8 cellular contexts compared by ENCODE assay signal in the genomic region with DNA sequence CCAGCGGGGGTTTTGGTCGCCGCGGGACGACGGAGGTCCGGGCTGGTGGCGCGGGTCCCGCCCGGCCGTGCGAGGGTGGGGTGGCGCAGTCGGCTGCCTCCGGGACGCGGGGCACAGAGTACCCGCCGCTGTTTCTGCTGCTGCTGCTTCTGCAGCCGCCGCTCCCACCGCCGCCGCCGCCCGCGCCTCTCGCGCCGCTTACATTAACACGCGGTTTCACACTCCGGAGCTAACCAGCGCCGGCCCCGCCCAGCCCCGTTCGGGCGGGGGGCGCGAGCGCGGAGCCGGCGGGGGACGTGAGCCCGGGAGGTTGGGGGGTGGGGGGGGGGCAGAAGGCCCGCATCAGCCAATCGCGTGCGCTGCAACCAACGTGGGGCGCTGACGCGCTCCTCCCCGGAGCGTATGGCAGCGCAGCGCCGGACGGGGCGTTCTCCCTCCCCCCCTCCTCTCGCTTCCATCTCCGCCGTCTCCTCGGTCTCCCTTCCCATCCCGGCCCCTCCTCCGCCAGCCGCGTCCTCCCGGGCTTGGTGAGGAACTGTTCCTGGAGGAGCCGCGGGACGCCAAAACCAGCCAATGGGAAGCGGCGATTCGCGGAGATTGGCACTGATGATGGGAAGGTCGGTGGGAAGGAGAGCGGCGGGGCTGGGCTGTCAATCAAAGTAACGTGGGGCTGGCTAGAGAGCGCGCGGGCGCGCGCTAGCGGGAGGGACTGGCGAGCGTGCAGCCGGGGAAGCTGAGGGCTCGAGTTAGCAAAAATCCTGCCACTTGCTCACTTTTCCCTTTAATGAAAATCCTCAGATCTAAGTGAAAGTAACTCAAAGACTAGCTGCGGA. TPM values are rescaled to one million over a fixed set of nuclear protein-coding genes. Genes with fewer than 3 reads are reported as not detected.
DNase-seq lines count a peak whose midpoint lies in the region; ATAC-seq and TF ChIP-seq lines count a peak whose summit lies in the region.

A gene (minus strand): TSS at position 205 of the 833 bp plus-strand sequence. CDS start 1,307 bp downstream, outside the sequence.

- H3K9me3 Mint-ChIP-seq in endothelial cell (ENCODE audit: unreplicated experiment): no peaks in the 10 kb centered on the region

- peak within 1 kb of the TSS; percentile 69 for H3K4me3 ChIP-seq in BJ (ENCODE audit: low read depth, low read length)

- H3K27me3 ChIP-seq in BJ (ENCODE audit: control insufficient read depth, insufficient read depth, low read length): peaks cover 19% of the 10 kb centered on the region

- TF ChIP-seq CTCF in BJ (IDR thresholded peaks at IDR 0.05; ENCODE audit: insufficient read depth, low read depth, low read length): 0 out of 2 replicates have a peak, but pooled peaks have one; percentile 12
- no peak for TF ChIP-seq CTCF in endothelial cell (IDR thresholded peaks at IDR 0.05; ENCODE audit: unreplicated experiment)

- no peaks in the 10 kb centered on the region for H3K36me3 ChIP-seq in BJ (ENCODE audit: control insufficient read depth, insufficient read depth, low read length)

- H3K4me3 Mint-ChIP-seq in endothelial cell (ENCODE audit: unreplicated experiment): peak within 1 kb of the TSS; percentile 100

- POLR2A ChIA-PET in BJ (lab: Charles Lee): interaction anchor here (0.6 to 0.7 kb wide), 3 partner anchors 156 to 1776 kb away, joined by 3 to 10 read pairs (median 5); no protein-coding TSS in a partner anchor

- H3K36me3 Mint-ChIP-seq in endothelial cell (ENCODE audit: low read depth, unreplicated experiment): peaks cover 4% of the 10 kb centered on the region

- H3K4me1 Mint-ChIP-seq in endothelial cell (ENCODE audit: unreplicated experiment): peaks cover 10% of the 10 kb centered on the region

- peak; percentile 96 for DNase-seq in BJ (ENCODE audit: low read depth)
- peak; percentile 100 for DNase-seq in HK-2 (ENCODE audit: unreplicated experiment)
- peak; percentile 95 for DNase-seq in NCI-H82 treated with DMSO at 0.1 percent for 48 hours (lab: John Stamatoyannopoulos, UW; ENCODE audit: unreplicated experiment)
- DNase-seq in activated T-cell treated with anti-CD3 and anti-CD28 coated beads for 24 hours (ENCODE audit: low read depth): peak; percentile 72
- peak; percentile 99 for DNase-seq in endothelial cell (ENCODE audit: low spot score)
- DNase-seq in mesenteric fat pad (ENCODE audit: low spot score): peak; percentile 99
- DNase-seq in stimulated activated CD8-positive, alpha-beta memory T cell treated with anti-CD3 and anti-CD28 coated beads, Interleukin-12 subunit alpha, Interleukin-12 subunit beta, amount 100 ng/mL, for 4 hours (ENCODE audit: low read depth): peak; percentile 73

- CTCF ChIA-PET in BJ (lab: Yijun Ruan, JAX): interaction anchor here (0.5 to 2.2 kb wide), 2 partner anchors 917 to 1385 kb away, joined by 3 to 9 read pairs; no protein-coding TSS in a partner anchor

- peak within 1 kb of the TSS; percentile 81 for H3K27ac Mint-ChIP-seq in endothelial cell (ENCODE audit: unreplicated experiment)

- H3K27me3 Mint-ChIP-seq in endothelial cell (ENCODE audit: unreplicated experiment): peaks cover 9% of the 10 kb centered on the region

- ATAC-seq in GM19455 (IDR thresholded peaks at IDR 0.05; ENCODE audit: unreplicated experiment): peak; percentile 70

RNA-seq across cellular contexts. Expression of the gene that starts here (rescaled TPM):
- polyA plus RNA-seq in BJ (2011; rRNA removed): 8.8 and 9.6 TPM in 2 replicates
- polyA minus RNA-seq in BJ (2011; rRNA and poly(A)+ RNA removed): 8.6 and 8.9 TPM in 2 replicates
- total RNA-seq in endothelial cell (ENCODE audit: unreplicated experiment) (79.4 TPM), mesenteric fat pad (115 TPM)

Comparison
In these comparisons a context has a peak if more than half of its experiments do, and no peak if none do; other contexts are left out.
1. Peak in every context shown above with its lines: DNase-seq, ATAC-seq and H3K4me3 ChIP-seq.